ENCODE assay signal across 1 cellular context in genomic region chr1:167599839-167600581, GRCh38.
TF ChIP-seq lines count a peak whose summit lies in the region.

No MANE protein-coding gene starts in this region.

TF ChIP-seq in K562, 482 proteins besides CTCF, POLR2A, EP300 and RAD21 (continued from another document and continues in another):
- TF ChIP-seq HCFC1 (IDR thresholded peaks at IDR 0.05; ENCODE audit: low read depth, low read length) (no peak), ETV5 (CRISPR knock-in tag; IDR thresholded peaks at IDR 0.05; ENCODE audit: low read depth) (no peak), CTBP1 (IDR thresholded peaks at IDR 0.05; ENCODE audit: borderline replicate concordance) (peak; percentile 54; the same call in 1 of the 2 replicates), BCLAF1 (IDR thresholded peaks at IDR 0.05; ENCODE audit: borderline replicate concordance in 1 of 2, control insufficient read depth in 1 of 2, low read depth in 2 of 2, low read length in 1 of 2) (no peak), ZNF224 (CRISPR knock-in tag; IDR thresholded peaks at IDR 0.05) (no peak), POU5F1 (IDR thresholded peaks at IDR 0.05; ENCODE audit: borderline replicate concordance, low read depth, low read length, partially characterized antibody) (no peak), NUFIP1 (IDR thresholded peaks at IDR 0.05; ENCODE audit: partially characterized antibody) (no peak), CREB3 (tag; conservative IDR thresholded peaks at IDR 0.05; ENCODE audit: low read depth) (no peak), ARID2 (IDR thresholded peaks at IDR 0.05) (peak; percentile 93), EGR1 (conservative IDR thresholded peaks at IDR 0.05) (no peak), ZBTB40 (IDR thresholded peaks at IDR 0.05) (no peak), ZBTB40 (CRISPR knock-in tag; IDR thresholded peaks at IDR 0.05) (no peak), ZNF507 (tag; conservative IDR thresholded peaks at IDR 0.05) (no peak), TBP (optimal IDR thresholded peaks at IDR 0.05; ENCODE audit: low read depth, low read length) (peak; percentile 15), ARID1B (IDR thresholded peaks at IDR 0.05) (peak; percentile 58), GTF2A2 (tag; IDR thresholded peaks at IDR 0.05) (no peak), CBFA2T3 (IDR thresholded peaks at IDR 0.05) (no peak), HDAC1 (IDR thresholded peaks at IDR 0.05) (no peak), ZNF584 (CRISPR knock-in tag; IDR thresholded peaks at IDR 0.05; ENCODE audit: low read depth) (no peak), EHMT2 (IDR thresholded peaks at IDR 0.05) (no peak), BRCA1 (IDR thresholded peaks at IDR 0.05) (no peak), BRCA1 (CRISPR knock-in tag; IDR thresholded peaks at IDR 0.05) (no peak), NCOA6 (IDR thresholded peaks at IDR 0.05) (no peak), TAF7 (tag; IDR thresholded peaks at IDR 0.05) (no peak), TRIM24 (IDR thresholded peaks at IDR 0.05) (0 out of 4 replicates have a peak, but pooled peaks of 1 of the 2 experiments have one; percentile 29), SRSF7 (optimal IDR thresholded peaks at IDR 0.05; ENCODE audit: low read depth, low read length) (no peak), GABPB1 (CRISPR knock-in tag; IDR thresholded peaks at IDR 0.05) (no peak), ZNF134 (CRISPR knock-in tag; conservative IDR thresholded peaks at IDR 0.05) (no peak), ZNF586 (CRISPR knock-in tag; conservative IDR thresholded peaks at IDR 0.05) (no peak), TEAD4 (IDR thresholded peaks at IDR 0.05; ENCODE audit: low read length) (peak; percentile 51; the same call in 1 of the 2 replicates), TEAD4 (CRISPR knock-in tag; IDR thresholded peaks at IDR 0.05; ENCODE audit: borderline replicate concordance) (no peak), EP400 (IDR thresholded peaks at IDR 0.05) (peak; percentile 60; the same call in 1 of the 2 replicates), PTBP1 (IDR thresholded peaks at IDR 0.05; ENCODE audit: low read depth, low read length) (no peak), UBTF (IDR thresholded peaks at IDR 0.05; ENCODE audit: borderline replicate concordance in 1 of 2, low read depth in 2 of 2, low read length in 2 of 2) (0 out of 4 replicates have a peak, but pooled peaks of 1 of the 2 experiments have one; percentile 43), CBFB (CRISPR knock-in tag; IDR thresholded peaks at IDR 0.05) (no peak), TOE1 (IDR thresholded peaks at IDR 0.05; ENCODE audit: borderline replicate concordance) (no peak), TOE1 (CRISPR knock-in tag; IDR thresholded peaks at IDR 0.05; ENCODE audit: borderline replicate concordance, low read depth) (no peak), ZC3H4 (CRISPR knock-in tag; IDR thresholded peaks at IDR 0.05; ENCODE audit: borderline replicate concordance) (no peak), ZNF444 (CRISPR knock-in tag; IDR thresholded peaks at IDR 0.05) (no peak), ADNP (tag; IDR thresholded peaks at IDR 0.05) (no peak), CBX1 (IDR thresholded peaks at IDR 0.05; ENCODE audit: low read depth) (no peak), KAT7 (CRISPR knock-in tag; IDR thresholded peaks at IDR 0.05; ENCODE audit: borderline replicate concordance) (no peak), ESRRB (CRISPR knock-in tag; IDR thresholded peaks at IDR 0.05; ENCODE audit: borderline replicate concordance) (no peak), ZNF592 (IDR thresholded peaks at IDR 0.05) (peak; percentile 88), ZNF639 (CRISPR knock-in tag; conservative IDR thresholded peaks at IDR 0.05 in 1 of 2, IDR thresholded peaks at IDR 0.05 in 1 of 2) (peak in 1 of 2 experiments; percentile 65; a peak in 1 of 4 replicates), MEF2D (tag; conservative IDR thresholded peaks at IDR 0.05; ENCODE audit: low read depth) (no peak), BRD4 (IDR thresholded peaks at IDR 0.05) (no peak), FOXJ2 (tag; IDR thresholded peaks at IDR 0.05) (no peak)
